Comparison of ENCODE assay signal across 17 cellular contexts in genomic region chr1:19319196-19319595, GRCh38. TPM values are rescaled to one million over a fixed set of nuclear protein-coding genes. Genes with fewer than 3 reads are reported as not detected.
"Had no signal": no experiment of that assay in that cellular context is flagged by ENCODE, and none has a peak within 500 bp of the region (broad histone marks: within the 10 kb centered on the region; RNA-seq: fewer than 3 reads in every experiment).

No MANE protein-coding gene starts in this region.

- H3K27ac Mint-ChIP-seq: activated naive CD8-positive, alpha-beta T cell treated with anti-CD3 and anti-CD28 coated beads, Interleukin-2, amount 10 ng/mL, durations not matched to agents 7 days and 5 days had no signal

- H3K27me3 Mint-ChIP-seq: activated naive CD8-positive, alpha-beta T cell treated with anti-CD3 and anti-CD28 coated beads, Interleukin-2, amount 10 ng/mL, durations not matched to agents 7 days and 5 days; effector memory CD8-positive, alpha-beta T cell; naive thymus-derived CD4-positive, alpha-beta T cell had no signal

- H3K9me3 ChIP-seq: gastroesophageal sphincter, mucosa of descending colon, stomach, testis, upper lobe of right lung had no signal

- H3K27ac ChIP-seq: gastroesophageal sphincter, parathyroid adenoma, stomach, testis, upper lobe of right lung had no signal

- H3K9me3 Mint-ChIP-seq: activated naive CD8-positive, alpha-beta T cell treated with anti-CD3 and anti-CD28 coated beads, Interleukin-2, amount 10 ng/mL, durations not matched to agents 7 days and 5 days; effector memory CD8-positive, alpha-beta T cell; naive thymus-derived CD4-positive, alpha-beta T cell had no signal

- H3K4me1 ChIP-seq: parathyroid adenoma, upper lobe of right lung had no signal

- H3K27me3 ChIP-seq: gastroesophageal sphincter, stomach, testis, upper lobe of right lung had no signal

- ATAC-seq: activated CD4-positive, CD25-positive, alpha-beta regulatory T cell treated with anti-CD3 and anti-CD28 coated beads, Interleukin-2, amount 50 U/mL, for 24 hours; effector memory CD8-positive, alpha-beta T cell; gastroesophageal sphincter; left lobe of liver; mucosa of descending colon; naive thymus-derived CD4-positive, alpha-beta T cell; upper lobe of right lung had no signal

- H3K9ac ChIP-seq: parathyroid adenoma had no signal

- H3K4me3 Mint-ChIP-seq: activated naive CD8-positive, alpha-beta T cell treated with anti-CD3 and anti-CD28 coated beads, Interleukin-2, amount 10 ng/mL, durations not matched to agents 7 days and 5 days; effector memory CD8-positive, alpha-beta T cell had no signal

- DNase-seq: activated CD4-positive, alpha-beta T cell treated with anti-CD3 and anti-CD28 coated beads, Interleukin-2, amount 50 U/mL, for 1 hour; activated CD8-positive, alpha-beta memory T cell treated with anti-CD3 and anti-CD28 coated beads for 24 hours; activated naive CD8-positive, alpha-beta T cell treated with anti-CD3 and anti-CD28 coated beads, Interleukin-2, amount 10 ng/mL, durations not matched to agents 7 days and 5 days; anterior cingulate cortex; dermis blood vessel endothelial cell; effector memory CD8-positive, alpha-beta T cell; mucosa of descending colon; naive thymus-derived CD4-positive, alpha-beta T cell; stimulated activated CD4-positive, alpha-beta T cell treated with anti-CD3 and anti-CD28 coated beads, Interleukin-12 subunit alpha, Interleukin-12 subunit beta, amount 100 ng/mL, for 4 hours; stimulated activated CD4-positive, alpha-beta T cell treated with anti-CD3 and anti-CD28 coated beads, Interleukin-2, amount 100 ng/mL, for 24 hours; stomach; testis; upper lobe of right lung had no signal

- H3K4me3 ChIP-seq: gastroesophageal sphincter, mucosa of descending colon, stomach, testis, upper lobe of right lung had no signal

- H2AFZ ChIP-seq: parathyroid adenoma had no signal

RNA-seq across cellular contexts. Expression of gene AKR7A3, which starts 30.6 kb away (rescaled TPM):
- polyA plus RNA-seq: naive thymus-derived CD4-positive, alpha-beta T cell had no signal
